Comparison of ENCODE assay signal across 3 cellular contexts in the genomic region with DNA sequence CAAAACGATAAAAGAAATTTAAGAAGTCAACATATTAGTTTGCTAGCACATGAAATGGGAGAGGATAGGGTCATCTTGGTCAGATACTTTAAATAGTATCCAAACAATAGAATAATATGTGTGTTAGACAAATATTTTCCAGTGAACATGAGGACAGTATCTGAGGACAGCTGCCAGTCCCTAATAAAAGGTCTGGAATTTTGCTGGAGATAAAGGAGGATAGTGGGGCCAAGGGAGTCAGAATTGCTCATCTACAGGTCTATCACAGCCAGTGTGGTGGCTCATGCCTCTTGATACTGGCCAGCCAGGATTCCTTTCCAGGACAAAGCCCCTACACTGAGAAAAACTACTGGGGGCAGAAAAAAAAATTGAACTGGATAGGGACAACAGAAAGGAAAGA.
TF ChIP-seq lines count a peak whose summit lies in the region.

No MANE protein-coding gene starts in this region.

TF ChIP-seq in GM23338, 12 proteins besides CTCF, POLR2A, EP300 and RAD21 (continues in another document):
- TF ChIP-seq ZNF331 (CRISPR knock-in tag; IDR thresholded peaks at IDR 0.05; ENCODE audit: low read depth) (no peak), STAT1 (IDR thresholded peaks at IDR 0.05; ENCODE audit: unreplicated experiment) (no peak), EZH2 (IDR thresholded peaks at IDR 0.05; ENCODE audit: low read depth, unreplicated experiment) (no peak), ZNF114 (CRISPR knock-in tag; IDR thresholded peaks at IDR 0.05) (no peak), POLR2AphosphoS5 (IDR thresholded peaks at IDR 0.05; ENCODE audit: low read depth) (no peak), NANOG (IDR thresholded peaks at IDR 0.05; ENCODE audit: borderline replicate concordance) (no peak), EZH2phosphoT487 (IDR thresholded peaks at IDR 0.05; ENCODE audit: unreplicated experiment) (no peak), CREB1 (CRISPR knock-in tag; IDR thresholded peaks at IDR 0.05; ENCODE audit: low read depth) (no peak)
- TF ChIP-seq, protein P1, sequence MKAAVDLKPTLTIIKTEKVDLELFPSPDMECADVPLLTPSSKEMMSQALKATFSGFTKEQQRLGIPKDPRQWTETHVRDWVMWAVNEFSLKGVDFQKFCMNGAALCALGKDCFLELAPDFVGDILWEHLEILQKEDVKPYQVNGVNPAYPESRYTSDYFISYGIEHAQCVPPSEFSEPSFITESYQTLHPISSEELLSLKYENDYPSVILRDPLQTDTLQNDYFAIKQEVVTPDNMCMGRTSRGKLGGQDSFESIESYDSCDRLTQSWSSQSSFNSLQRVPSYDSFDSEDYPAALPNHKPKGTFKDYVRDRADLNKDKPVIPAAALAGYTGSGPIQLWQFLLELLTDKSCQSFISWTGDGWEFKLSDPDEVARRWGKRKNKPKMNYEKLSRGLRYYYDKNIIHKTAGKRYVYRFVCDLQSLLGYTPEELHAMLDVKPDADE (IDR thresholded peaks at IDR 0.05) = no peak
- TF ChIP-seq, protein P2, sequence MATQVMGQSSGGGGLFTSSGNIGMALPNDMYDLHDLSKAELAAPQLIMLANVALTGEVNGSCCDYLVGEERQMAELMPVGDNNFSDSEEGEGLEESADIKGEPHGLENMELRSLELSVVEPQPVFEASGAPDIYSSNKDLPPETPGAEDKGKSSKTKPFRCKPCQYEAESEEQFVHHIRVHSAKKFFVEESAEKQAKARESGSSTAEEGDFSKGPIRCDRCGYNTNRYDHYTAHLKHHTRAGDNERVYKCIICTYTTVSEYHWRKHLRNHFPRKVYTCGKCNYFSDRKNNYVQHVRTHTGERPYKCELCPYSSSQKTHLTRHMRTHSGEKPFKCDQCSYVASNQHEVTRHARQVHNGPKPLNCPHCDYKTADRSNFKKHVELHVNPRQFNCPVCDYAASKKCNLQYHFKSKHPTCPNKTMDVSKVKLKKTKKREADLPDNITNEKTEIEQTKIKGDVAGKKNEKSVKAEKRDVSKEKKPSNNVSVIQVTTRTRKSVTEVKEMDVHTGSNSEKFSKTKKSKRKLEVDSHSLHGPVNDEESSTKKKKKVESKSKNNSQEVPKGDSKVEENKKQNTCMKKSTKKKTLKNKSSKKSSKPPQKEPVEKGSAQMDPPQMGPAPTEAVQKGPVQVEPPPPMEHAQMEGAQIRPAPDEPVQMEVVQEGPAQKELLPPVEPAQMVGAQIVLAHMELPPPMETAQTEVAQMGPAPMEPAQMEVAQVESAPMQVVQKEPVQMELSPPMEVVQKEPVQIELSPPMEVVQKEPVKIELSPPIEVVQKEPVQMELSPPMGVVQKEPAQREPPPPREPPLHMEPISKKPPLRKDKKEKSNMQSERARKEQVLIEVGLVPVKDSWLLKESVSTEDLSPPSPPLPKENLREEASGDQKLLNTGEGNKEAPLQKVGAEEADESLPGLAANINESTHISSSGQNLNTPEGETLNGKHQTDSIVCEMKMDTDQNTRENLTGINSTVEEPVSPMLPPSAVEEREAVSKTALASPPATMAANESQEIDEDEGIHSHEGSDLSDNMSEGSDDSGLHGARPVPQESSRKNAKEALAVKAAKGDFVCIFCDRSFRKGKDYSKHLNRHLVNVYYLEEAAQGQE (IDR thresholded peaks at IDR 0.05; ENCODE audit: unreplicated experiment) = no peak

TF ChIP-seq in H1, 55 proteins besides CTCF, POLR2A, EP300 and RAD21:
- TF ChIP-seq EZH2 (IDR thresholded peaks at IDR 0.05; ENCODE audit: low read depth, low read length, severe bottlenecking) (no peak), CHD1 (IDR thresholded peaks at IDR 0.05; ENCODE audit: low read depth, low read length) (no peak), TAF7 (optimal IDR thresholded peaks at IDR 0.05; ENCODE audit: borderline replicate concordance, low read depth, low read length) (no peak), TCF12 (IDR thresholded peaks at IDR 0.05; ENCODE audit: low read depth, low read length) (no peak), SUZ12 (IDR thresholded peaks at IDR 0.05; ENCODE audit: low read length) (no peak), SP4 (IDR thresholded peaks at IDR 0.05; ENCODE audit: low read length) (no peak), JUN (IDR thresholded peaks at IDR 0.05; ENCODE audit: low read depth, low read length) (no peak), SP1 (IDR thresholded peaks at IDR 0.05; ENCODE audit: low read depth, low read length) (no peak)
- TF ChIP-seq, protein P3, sequence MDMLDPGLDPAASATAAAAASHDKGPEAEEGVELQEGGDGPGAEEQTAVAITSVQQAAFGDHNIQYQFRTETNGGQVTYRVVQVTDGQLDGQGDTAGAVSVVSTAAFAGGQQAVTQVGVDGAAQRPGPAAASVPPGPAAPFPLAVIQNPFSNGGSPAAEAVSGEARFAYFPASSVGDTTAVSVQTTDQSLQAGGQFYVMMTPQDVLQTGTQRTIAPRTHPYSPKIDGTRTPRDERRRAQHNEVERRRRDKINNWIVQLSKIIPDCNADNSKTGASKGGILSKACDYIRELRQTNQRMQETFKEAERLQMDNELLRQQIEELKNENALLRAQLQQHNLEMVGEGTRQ (IDR thresholded peaks at IDR 0.05; ENCODE audit: low read length) = no peak
- TF ChIP-seq, protein P4, sequence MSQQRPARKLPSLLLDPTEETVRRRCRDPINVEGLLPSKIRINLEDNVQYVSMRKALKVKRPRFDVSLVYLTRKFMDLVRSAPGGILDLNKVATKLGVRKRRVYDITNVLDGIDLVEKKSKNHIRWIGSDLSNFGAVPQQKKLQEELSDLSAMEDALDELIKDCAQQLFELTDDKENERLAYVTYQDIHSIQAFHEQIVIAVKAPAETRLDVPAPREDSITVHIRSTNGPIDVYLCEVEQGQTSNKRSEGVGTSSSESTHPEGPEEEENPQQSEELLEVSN (IDR thresholded peaks at IDR 0.05) = no peak

TF ChIP-seq in HepG2, 621 proteins besides CTCF, POLR2A, EP300 and RAD21:
- TF ChIP-seq ZNF547 (CRISPR knock-in tag; IDR thresholded peaks at IDR 0.05) (no peak), NFYB (CRISPR knock-in tag; IDR thresholded peaks at IDR 0.05) (no peak), HNRNPL (IDR thresholded peaks at IDR 0.05; ENCODE audit: low read depth, low read length) (no peak), TOPORS (CRISPR knock-in tag; IDR thresholded peaks at IDR 0.05) (no peak), ZNF205 (CRISPR knock-in tag; IDR thresholded peaks at IDR 0.05) (no peak), MTF2 (CRISPR knock-in tag; IDR thresholded peaks at IDR 0.05; ENCODE audit: borderline replicate concordance) (no peak), SMARCC2 (IDR thresholded peaks at IDR 0.05) (no peak), RXRA (CRISPR knock-in tag; IDR thresholded peaks at IDR 0.05) (no peak), ZNF432 (CRISPR knock-in tag; IDR thresholded peaks at IDR 0.05; ENCODE audit: borderline replicate concordance) (no peak), PHF21A (CRISPR knock-in tag; IDR thresholded peaks at IDR 0.05) (no peak), ZNF143 (CRISPR knock-in tag; IDR thresholded peaks at IDR 0.05) (no peak)
- TF ChIP-seq, protein P5, sequence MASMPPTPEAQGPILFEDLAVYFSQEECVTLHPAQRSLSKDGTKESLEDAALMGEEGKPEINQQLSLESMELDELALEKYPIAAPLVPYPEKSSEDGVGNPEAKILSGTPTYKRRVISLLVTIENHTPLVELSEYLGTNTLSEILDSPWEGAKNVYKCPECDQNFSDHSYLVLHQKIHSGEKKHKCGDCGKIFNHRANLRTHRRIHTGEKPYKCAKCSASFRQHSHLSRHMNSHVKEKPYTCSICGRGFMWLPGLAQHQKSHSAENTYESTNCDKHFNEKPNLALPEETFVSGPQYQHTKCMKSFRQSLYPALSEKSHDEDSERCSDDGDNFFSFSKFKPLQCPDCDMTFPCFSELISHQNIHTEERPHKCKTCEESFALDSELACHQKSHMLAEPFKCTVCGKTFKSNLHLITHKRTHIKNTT (CRISPR knock-in tag; IDR thresholded peaks at IDR 0.05) = no peak
- TF ChIP-seq, protein P6, sequence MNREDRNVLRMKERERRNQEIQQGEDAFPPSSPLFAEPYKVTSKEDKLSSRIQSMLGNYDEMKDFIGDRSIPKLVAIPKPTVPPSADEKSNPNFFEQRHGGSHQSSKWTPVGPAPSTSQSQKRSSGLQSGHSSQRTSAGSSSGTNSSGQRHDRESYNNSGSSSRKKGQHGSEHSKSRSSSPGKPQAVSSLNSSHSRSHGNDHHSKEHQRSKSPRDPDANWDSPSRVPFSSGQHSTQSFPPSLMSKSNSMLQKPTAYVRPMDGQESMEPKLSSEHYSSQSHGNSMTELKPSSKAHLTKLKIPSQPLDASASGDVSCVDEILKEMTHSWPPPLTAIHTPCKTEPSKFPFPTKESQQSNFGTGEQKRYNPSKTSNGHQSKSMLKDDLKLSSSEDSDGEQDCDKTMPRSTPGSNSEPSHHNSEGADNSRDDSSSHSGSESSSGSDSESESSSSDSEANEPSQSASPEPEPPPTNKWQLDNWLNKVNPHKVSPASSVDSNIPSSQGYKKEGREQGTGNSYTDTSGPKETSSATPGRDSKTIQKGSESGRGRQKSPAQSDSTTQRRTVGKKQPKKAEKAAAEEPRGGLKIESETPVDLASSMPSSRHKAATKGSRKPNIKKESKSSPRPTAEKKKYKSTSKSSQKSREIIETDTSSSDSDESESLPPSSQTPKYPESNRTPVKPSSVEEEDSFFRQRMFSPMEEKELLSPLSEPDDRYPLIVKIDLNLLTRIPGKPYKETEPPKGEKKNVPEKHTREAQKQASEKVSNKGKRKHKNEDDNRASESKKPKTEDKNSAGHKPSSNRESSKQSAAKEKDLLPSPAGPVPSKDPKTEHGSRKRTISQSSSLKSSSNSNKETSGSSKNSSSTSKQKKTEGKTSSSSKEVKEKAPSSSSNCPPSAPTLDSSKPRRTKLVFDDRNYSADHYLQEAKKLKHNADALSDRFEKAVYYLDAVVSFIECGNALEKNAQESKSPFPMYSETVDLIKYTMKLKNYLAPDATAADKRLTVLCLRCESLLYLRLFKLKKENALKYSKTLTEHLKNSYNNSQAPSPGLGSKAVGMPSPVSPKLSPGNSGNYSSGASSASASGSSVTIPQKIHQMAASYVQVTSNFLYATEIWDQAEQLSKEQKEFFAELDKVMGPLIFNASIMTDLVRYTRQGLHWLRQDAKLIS (CRISPR knock-in tag; IDR thresholded peaks at IDR 0.05) = no peak
- TF ChIP-seq, protein P7, sequence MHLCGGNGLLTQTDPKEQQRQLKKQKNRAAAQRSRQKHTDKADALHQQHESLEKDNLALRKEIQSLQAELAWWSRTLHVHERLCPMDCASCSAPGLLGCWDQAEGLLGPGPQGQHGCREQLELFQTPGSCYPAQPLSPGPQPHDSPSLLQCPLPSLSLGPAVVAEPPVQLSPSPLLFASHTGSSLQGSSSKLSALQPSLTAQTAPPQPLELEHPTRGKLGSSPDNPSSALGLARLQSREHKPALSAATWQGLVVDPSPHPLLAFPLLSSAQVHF (CRISPR knock-in tag; IDR thresholded peaks at IDR 0.05) = no peak
- TF ChIP-seq, protein P8, sequence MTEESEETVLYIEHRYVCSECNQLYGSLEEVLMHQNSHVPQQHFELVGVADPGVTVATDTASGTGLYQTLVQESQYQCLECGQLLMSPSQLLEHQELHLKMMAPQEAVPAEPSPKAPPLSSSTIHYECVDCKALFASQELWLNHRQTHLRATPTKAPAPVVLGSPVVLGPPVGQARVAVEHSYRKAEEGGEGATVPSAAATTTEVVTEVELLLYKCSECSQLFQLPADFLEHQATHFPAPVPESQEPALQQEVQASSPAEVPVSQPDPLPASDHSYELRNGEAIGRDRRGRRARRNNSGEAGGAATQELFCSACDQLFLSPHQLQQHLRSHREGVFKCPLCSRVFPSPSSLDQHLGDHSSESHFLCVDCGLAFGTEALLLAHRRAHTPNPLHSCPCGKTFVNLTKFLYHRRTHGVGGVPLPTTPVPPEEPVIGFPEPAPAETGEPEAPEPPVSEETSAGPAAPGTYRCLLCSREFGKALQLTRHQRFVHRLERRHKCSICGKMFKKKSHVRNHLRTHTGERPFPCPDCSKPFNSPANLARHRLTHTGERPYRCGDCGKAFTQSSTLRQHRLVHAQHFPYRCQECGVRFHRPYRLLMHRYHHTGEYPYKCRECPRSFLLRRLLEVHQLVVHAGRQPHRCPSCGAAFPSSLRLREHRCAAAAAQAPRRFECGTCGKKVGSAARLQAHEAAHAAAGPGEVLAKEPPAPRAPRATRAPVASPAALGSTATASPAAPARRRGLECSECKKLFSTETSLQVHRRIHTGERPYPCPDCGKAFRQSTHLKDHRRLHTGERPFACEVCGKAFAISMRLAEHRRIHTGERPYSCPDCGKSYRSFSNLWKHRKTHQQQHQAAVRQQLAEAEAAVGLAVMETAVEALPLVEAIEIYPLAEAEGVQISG (CRISPR knock-in tag; IDR thresholded peaks at IDR 0.05) = no peak
- TF ChIP-seq, protein P9, sequence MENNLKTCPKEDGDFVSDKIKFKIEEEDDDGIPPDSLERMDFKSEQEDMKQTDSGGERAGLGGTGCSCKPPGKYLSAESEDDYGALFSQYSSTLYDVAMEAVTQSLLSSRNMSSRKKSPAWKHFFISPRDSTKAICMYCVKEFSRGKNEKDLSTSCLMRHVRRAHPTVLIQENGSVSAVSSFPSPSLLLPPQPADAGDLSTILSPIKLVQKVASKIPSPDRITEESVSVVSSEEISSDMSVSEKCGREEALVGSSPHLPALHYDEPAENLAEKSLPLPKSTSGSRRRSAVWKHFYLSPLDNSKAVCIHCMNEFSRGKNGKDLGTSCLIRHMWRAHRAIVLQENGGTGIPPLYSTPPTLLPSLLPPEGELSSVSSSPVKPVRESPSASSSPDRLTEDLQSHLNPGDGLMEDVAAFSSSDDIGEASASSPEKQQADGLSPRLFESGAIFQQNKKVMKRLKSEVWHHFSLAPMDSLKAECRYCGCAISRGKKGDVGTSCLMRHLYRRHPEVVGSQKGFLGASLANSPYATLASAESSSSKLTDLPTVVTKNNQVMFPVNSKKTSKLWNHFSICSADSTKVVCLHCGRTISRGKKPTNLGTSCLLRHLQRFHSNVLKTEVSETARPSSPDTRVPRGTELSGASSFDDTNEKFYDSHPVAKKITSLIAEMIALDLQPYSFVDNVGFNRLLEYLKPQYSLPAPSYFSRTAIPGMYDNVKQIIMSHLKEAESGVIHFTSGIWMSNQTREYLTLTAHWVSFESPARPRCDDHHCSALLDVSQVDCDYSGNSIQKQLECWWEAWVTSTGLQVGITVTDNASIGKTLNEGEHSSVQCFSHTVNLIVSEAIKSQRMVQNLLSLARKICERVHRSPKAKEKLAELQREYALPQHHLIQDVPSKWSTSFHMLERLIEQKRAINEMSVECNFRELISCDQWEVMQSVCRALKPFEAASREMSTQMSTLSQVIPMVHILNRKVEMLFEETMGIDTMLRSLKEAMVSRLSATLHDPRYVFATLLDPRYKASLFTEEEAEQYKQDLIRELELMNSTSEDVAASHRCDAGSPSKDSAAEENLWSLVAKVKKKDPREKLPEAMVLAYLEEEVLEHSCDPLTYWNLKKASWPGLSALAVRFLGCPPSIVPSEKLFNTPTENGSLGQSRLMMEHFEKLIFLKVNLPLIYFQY (CRISPR knock-in tag; IDR thresholded peaks at IDR 0.05; ENCODE audit: borderline replicate concordance) = no peak
